Comparison of ENCODE assay signal across 8 cellular contexts in genomic region chr9:96061293-96061987, GRCh38.
A peak's percentile ranks its signal among the peaks of the same experiment; 100 is the strongest.
DNase-seq lines count a peak whose midpoint lies in the region; ATAC-seq and TF ChIP-seq lines count a peak whose summit lies in the region.

No MANE protein-coding gene starts in this region.

- CTCF ChIA-PET in OCI-LY7 (lab: Charles Lee; ENCODE audit: unreplicated experiment): no interaction called here

- intact Hi-C loops in OCI-LY7 (cut with micrococcal nuclease; ENCODE audit: unreplicated experiment) (no loop called here), head of caudate nucleus (cut with DNase I) (no loop called here)

- no peaks in the 10 kb centered on the region for H3K9me2 ChIP-seq in OCI-LY7 (ENCODE audit: insufficient read depth, low read length)

- POLR2A ChIA-PET in OCI-LY7 (lab: Charles Lee): no interaction called here

- no TSS peak for BruUV-seq in OCI-LY7 (replicated peaks; lab: Mats Ljungman, UMichigan)

- no peaks in the 10 kb centered on the region for H3K4me1 ChIP-seq in OCI-LY7 (ENCODE audit: insufficient read depth, low read length, poor library complexity, severe bottlenecking)

- H3K36me3 ChIP-seq in OCI-LY7 (ENCODE audit: insufficient read depth, low read length): no peaks in the 10 kb centered on the region

- H3K79me2 ChIP-seq in OCI-LY7 (ENCODE audit: insufficient read depth, low read depth, low read length): no peaks in the 10 kb centered on the region

- TF ChIP-seq CTCF in OCI-LY7 (conservative IDR thresholded peaks at IDR 0.05; ENCODE audit: low read length): peak; percentile 58

- no peaks in the 10 kb centered on the region for H3K9me3 ChIP-seq in OCI-LY7 (ENCODE audit: low read length)

- H4K20me1 ChIP-seq in OCI-LY7 (ENCODE audit: insufficient read depth, low read length): no peaks in the 10 kb centered on the region

- peak; percentile 35 to 60 for ATAC-seq in activated CD4-positive, CD25-positive, alpha-beta regulatory T cell treated with anti-CD3 and anti-CD28 coated beads, Interleukin-2, amount 50 U/mL, for 24 hours
- no peak for ATAC-seq in HG03045 (IDR thresholded peaks at IDR 0.05; ENCODE audit: unreplicated experiment)

- H3K4me3 ChIP-seq in OCI-LY7 (ENCODE audit: low read depth, low read length, poor library complexity, severe bottlenecking): no peak overlapping the region

- no peak for DNase-seq in activated CD4-positive, CD25-positive, alpha-beta regulatory T cell treated with anti-CD3 and anti-CD28 coated beads, Interleukin-2, amount 50 U/mL, for 72 hours
- no peak for DNase-seq in OCI-LY7 (ENCODE audit: low spot score)
- peak; percentile 73 for DNase-seq in activated effector memory CD4-positive, alpha-beta T cell treated with anti-CD3 and anti-CD28 coated beads, Interleukin-2, amount 50 U/mL, for 16 hours
- peak in 41 of 42 donors; percentile 25 to 88 (median 61) for DNase-seq in head of caudate nucleus
- DNase-seq in retina: peak; percentile 47
- DNase-seq in KG1 (lab: John Stamatoyannopoulos, UW): no peak

- no peak overlapping the region for H2AFZ ChIP-seq in OCI-LY7 (ENCODE audit: low read length)

- no peak overlapping the region for H3K4me2 ChIP-seq in OCI-LY7 (ENCODE audit: low read length)

- H3K27ac ChIP-seq in OCI-LY7 (ENCODE audit: low read depth, low read length, poor library complexity, severe bottlenecking): no peak overlapping the region

Comparison
In these comparisons a context has a peak if more than half of its experiments do, and no peak if none do; other contexts are left out.
1. DNase-seq: peak in activated effector memory CD4-positive, alpha-beta T cell treated with anti-CD3 and anti-CD28 coated beads, Interleukin-2, amount 50 U/mL, for 16 hours (single experiment), head of caudate nucleus (41 of 42) and retina (single experiment); none in activated CD4-positive, CD25-positive, alpha-beta regulatory T cell treated with anti-CD3 and anti-CD28 coated beads, Interleukin-2, amount 50 U/mL, for 72 hours (single experiment), OCI-LY7 (single experiment) and KG1 (single experiment).